1 cellular context compared by ENCODE assay signal in genomic region chr14:101707863-101708620, GRCh38.
TF ChIP-seq lines count a peak whose summit lies in the region.

No MANE protein-coding gene starts in this region.

TF ChIP-seq in IMR-90, 13 proteins besides CTCF, POLR2A, EP300 and RAD21:
- no peak for TF ChIP-seq SMC3 (IDR thresholded peaks at IDR 0.05; ENCODE audit: low read depth, low read length)
- TF ChIP-seq BHLHE40 (IDR thresholded peaks at IDR 0.05; ENCODE audit: low read depth, low read length), result no peak
- TF ChIP-seq NFE2L2 (IDR thresholded peaks at IDR 0.05; ENCODE audit: low read depth, low read length), result no peak
- TF ChIP-seq MAZ (IDR thresholded peaks at IDR 0.05; ENCODE audit: borderline replicate concordance, low read depth, low read length), result no peak
- TF ChIP-seq MAFK (IDR thresholded peaks at IDR 0.05; ENCODE audit: low read depth, low read length), result no peak
- no peak for TF ChIP-seq USF2 (IDR thresholded peaks at IDR 0.05; ENCODE audit: low read depth, low read length)
- TF ChIP-seq, protein P1, sequence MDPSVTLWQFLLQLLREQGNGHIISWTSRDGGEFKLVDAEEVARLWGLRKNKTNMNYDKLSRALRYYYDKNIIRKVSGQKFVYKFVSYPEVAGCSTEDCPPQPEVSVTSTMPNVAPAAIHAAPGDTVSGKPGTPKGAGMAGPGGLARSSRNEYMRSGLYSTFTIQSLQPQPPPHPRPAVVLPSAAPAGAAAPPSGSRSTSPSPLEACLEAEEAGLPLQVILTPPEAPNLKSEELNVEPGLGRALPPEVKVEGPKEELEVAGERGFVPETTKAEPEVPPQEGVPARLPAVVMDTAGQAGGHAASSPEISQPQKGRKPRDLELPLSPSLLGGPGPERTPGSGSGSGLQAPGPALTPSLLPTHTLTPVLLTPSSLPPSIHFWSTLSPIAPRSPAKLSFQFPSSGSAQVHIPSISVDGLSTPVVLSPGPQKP (IDR thresholded peaks at IDR 0.05; ENCODE audit: borderline replicate concordance, low read depth, low read length), result no peak
TF ChIP-seq in IMR-90: peak in this region for 0.
